In genomic region chr9:28379082-28379481, GRCh38 we compare ENCODE assay signal across 25 cellular contexts.
"Had no signal": no experiment of that assay in that cellular context is flagged by ENCODE, and none has a peak within 500 bp of the region (broad histone marks: within the 10 kb centered on the region; RNA-seq: fewer than 3 reads in every experiment).

No MANE protein-coding gene starts in this region.

- H3K27me3 ChIP-seq: SJSA1 had no signal

- H3K4me1 ChIP-seq: SJSA1 had no signal

- ATAC-seq: Panc1, PC-3, Right ventricle myocardium inferior had no signal

- H3K27ac ChIP-seq: HL-60, SJSA1, SK-N-MC had no signal

- H3K36me3 ChIP-seq: SJSA1 had no signal

- H3K4me3 ChIP-seq: SJSA1 had no signal

- DNase-seq: Kasumi-1; KG1; MV-4-11; NCI-H1048; NCI-H1105; NCI-H1417; NCI-H1436 treated with DMSO at 0.1 percent for 48 hours; NCI-H1694; NCI-H187 treated with DMSO at 0.1 percent for 48 hours; NCI-H2029 treated with DMSO at 0.1 percent for 48 hours; NCI-H2171 treated with DMSO at 0.1 percent for 48 hours; NCI-H345; NCI-H446 treated with DMSO at 0.1 percent for 48 hours; NCI-H510A treated with DMSO at 0.1 percent for 48 hours; NCI-H526; NCI-H82; NK-92 treated with Interleukin-12 subunit alpha and Interleukin-12 subunit beta, amount 100 ng/mL, for 24 hours; PC-3; SHP77 treated with DMSO at 0.1 percent for 48 hours had no signal

- FAIRE-seq: HTR-8/SVneo had no signal

- H3K9me3 ChIP-seq: SJSA1 had no signal
